Comparison of ENCODE assay signal across 12 cellular contexts in the genomic region with DNA sequence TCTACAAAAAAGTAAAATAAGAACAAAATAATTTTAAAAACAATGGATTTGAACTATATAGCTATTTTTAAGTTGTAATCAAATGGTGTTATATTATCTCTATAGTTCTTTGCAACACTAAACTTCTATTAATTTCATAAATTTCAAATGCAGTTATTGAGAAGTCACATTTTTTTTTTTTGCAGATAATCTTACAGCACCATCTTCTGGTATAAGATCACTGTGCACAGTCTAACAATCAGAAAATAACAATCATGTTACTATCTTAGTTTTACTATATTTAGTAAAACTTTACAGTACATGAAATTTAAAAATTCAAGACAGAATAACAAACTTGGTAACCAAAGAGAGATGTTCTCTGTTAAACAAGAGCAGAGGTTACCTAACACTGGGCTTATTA. TPM values are rescaled to one million over a fixed set of nuclear protein-coding genes. Genes with fewer than 3 reads are reported as not detected.
A peak's percentile ranks its signal among the peaks of the same experiment; 100 is the strongest.
DNase-seq lines count a peak whose midpoint lies in the region; TF ChIP-seq lines count a peak whose summit lies in the region.
"Had no signal": no experiment of that assay in that cellular context is flagged by ENCODE, and none has a peak within 500 bp of the region (broad histone marks: within the 10 kb centered on the region; RNA-seq: fewer than 3 reads in every experiment).

No MANE protein-coding gene starts in this region.

- intact Hi-C loops in colonic mucosa (cut with DNase I) = no loop called here

- H3K27me3 ChIP-seq in colonic mucosa = no peaks in the 10 kb centered on the region

- DNase-seq in DMS53 treated with DMSO at 0.1 percent for 48 hours (lab: John Stamatoyannopoulos, UW; ENCODE audit: unreplicated experiment) (peak; percentile 59), NCI-H2171 (lab: John Stamatoyannopoulos, UW) (peak; percentile 6), choroid plexus epithelial cell (ENCODE audit: low read depth) (peak; percentile 32), putamen (ENCODE audit: low spot score) (peak; percentile 7), GOT3 (lab: John Stamatoyannopoulos, UW) (no peak), colonic mucosa (no peak), NCI-H1417 treated with DMSO at 0.1 percent for 48 hours (lab: John Stamatoyannopoulos, UW) (no peak)
- DNase-seq: activated CD8-positive, alpha-beta memory T cell treated with anti-CD3 and anti-CD28 coated beads, Interleukin-2, amount 10 ng/mL, durations not matched to agents 7 days and 5 days; amygdala; NCI-H1436 treated with DMSO at 0.1 percent for 48 hours; nephron progenitor cell had no signal

- H3K36me3 ChIP-seq in colonic mucosa = no peaks in the 10 kb centered on the region

- no peak overlapping the region for H3K4me3 ChIP-seq in choroid plexus epithelial cell (ENCODE audit: low read depth, low read length)
- no peak overlapping the region for H3K4me3 ChIP-seq in colonic mucosa

- H3K9ac ChIP-seq in colonic mucosa (ENCODE audit: low read depth in 2 of 2, low read length in 2 of 2) = no peak overlapping the region

- TF ChIP-seq CTCF in choroid plexus epithelial cell (conservative IDR thresholded peaks at IDR 0.05; ENCODE audit: low read depth, low read length) (peak; percentile 56), colonic mucosa (IDR thresholded peaks at IDR 0.05) (no peak)

- no peaks in the 10 kb centered on the region for H3K9me3 ChIP-seq in colonic mucosa

- no peaks in the 10 kb centered on the region for H3K4me1 ChIP-seq in colonic mucosa

- no peak overlapping the region for H3K27ac ChIP-seq in colonic mucosa
- H3K27ac ChIP-seq: epithelial cell of prostate had no signal

RNA-seq across cellular contexts. Expression of a gene that starts 40.6 kb away (rescaled TPM):
- 10 to 100 TPM in 1 of 2 donors, 1 to 10 TPM in 1; 9.3 to 11.1 TPM for total RNA-seq in colonic mucosa

Comparison
In these comparisons a context has a peak if more than half of its experiments do, and no peak if none do; other contexts are left out.
1. DNase-seq: peak in DMS53 treated with DMSO at 0.1 percent for 48 hours (single experiment), NCI-H2171 (single experiment), choroid plexus epithelial cell (single experiment) and putamen (single experiment); none in GOT3 (single experiment), colonic mucosa (single experiment) and NCI-H1417 treated with DMSO at 0.1 percent for 48 hours (single experiment).